In the genomic region with DNA sequence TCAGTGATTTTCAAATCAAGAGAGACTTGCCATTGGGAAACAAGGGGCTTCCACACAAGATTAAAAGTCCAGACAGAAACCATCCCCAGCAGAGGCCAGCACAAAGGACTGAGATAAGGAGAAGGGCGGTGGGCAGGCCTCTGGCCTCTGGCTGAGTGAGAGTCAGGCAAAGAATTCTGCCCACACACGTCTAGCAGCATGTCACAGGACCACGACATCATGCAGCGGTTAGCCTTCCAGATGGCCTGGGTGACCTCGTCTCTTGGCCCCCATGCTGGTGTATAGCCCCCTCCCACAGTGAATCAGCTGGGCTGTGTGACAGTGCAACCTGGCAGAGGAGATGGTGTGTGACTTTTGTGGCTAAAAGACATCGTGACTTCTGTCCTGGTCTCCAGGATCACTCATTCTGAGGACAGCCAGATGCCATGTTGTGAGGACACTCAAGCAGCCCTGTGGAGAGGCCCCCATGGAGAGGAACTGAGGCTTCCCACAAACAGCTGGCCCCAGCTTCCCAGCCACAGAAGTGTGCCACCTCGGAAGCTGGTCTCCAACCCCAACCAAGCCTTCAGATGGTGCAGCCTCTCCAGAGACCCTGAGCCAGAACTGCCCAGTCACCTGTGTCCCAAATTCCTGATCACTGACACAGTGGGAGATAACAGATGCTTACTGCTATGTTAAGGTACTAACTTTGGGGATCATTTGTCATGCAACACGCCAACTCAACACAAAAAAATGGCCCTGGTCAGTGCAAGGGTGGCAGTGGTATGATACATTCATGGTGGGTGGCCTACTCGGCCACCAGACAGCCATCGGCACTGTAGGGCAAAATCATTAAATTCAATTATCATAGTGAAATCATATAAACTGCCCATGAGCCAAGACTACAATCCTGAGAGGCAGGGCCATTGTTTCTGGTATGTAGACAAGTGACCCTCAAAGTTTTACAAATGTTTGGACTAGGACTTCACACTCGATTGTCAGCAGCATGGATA, we compare ENCODE assay signal across 3 cellular contexts.
A peak's percentile ranks its signal among the peaks of the same experiment; 100 is the strongest.
TF ChIP-seq lines count a peak whose summit lies in the region.

No MANE protein-coding gene starts in this region.

TF ChIP-seq in HEK293, 187 proteins besides CTCF, POLR2A, EP300 and RAD21 (continues in another document):
- TF ChIP-seq GLIS1 (tag by site-specific recombination; IDR thresholded peaks at IDR 0.05) (peak; percentile 59), ZNF433 (tag by site-specific recombination; IDR thresholded peaks at IDR 0.05; ENCODE audit: low read depth) (no peak), ZNF416 (tag by site-specific recombination; IDR thresholded peaks at IDR 0.05) (no peak), RBAK (tag by site-specific recombination; IDR thresholded peaks at IDR 0.05) (no peak), SCRT2 (tag by site-specific recombination; IDR thresholded peaks at IDR 0.05) (no peak), GLIS2 (tag by site-specific recombination; IDR thresholded peaks at IDR 0.05) (no peak), ZNF610 (tag by site-specific recombination; IDR thresholded peaks at IDR 0.05; ENCODE audit: borderline replicate concordance) (no peak), ZNF624 (tag by site-specific recombination; IDR thresholded peaks at IDR 0.05) (no peak), ZNF2 (tag by site-specific recombination; IDR thresholded peaks at IDR 0.05) (no peak), ZNF248 (tag by site-specific recombination; IDR thresholded peaks at IDR 0.05) (no peak), ZIC2 (tag by site-specific recombination; IDR thresholded peaks at IDR 0.05) (peak; percentile 76), ZNF747 (tag by site-specific recombination; IDR thresholded peaks at IDR 0.05) (no peak), ZNF830 (tag by site-specific recombination; IDR thresholded peaks at IDR 0.05; ENCODE audit: low read depth) (no peak), EGR2 (tag by site-specific recombination; IDR thresholded peaks at IDR 0.05; ENCODE audit: low read depth) (peak; percentile 42; the same call in 1 of the 2 replicates), ZNF660 (tag by site-specific recombination; IDR thresholded peaks at IDR 0.05) (no peak), ZFHX2 (tag by site-specific recombination; conservative IDR thresholded peaks at IDR 0.05) (peak; percentile 65)
- TF ChIP-seq, protein P1, sequence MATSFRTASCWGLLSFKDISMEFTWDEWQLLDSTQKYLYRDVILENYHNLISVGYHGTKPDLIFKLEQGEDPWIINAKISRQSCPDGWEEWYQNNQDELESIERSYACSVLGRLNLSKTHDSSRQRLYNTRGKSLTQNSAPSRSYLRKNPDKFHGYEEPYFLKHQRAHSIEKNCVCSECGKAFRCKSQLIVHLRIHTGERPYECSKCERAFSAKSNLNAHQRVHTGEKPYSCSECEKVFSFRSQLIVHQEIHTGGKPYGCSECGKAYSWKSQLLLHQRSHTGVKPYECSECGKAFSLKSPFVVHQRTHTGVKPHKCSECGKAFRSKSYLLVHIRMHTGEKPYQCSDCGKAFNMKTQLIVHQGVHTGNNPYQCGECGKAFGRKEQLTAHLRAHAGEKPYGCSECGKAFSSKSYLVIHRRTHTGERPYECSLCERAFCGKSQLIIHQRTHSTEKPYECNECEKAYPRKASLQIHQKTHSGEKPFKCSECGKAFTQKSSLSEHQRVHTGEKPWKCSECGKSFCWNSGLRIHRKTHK (tag by site-specific recombination; IDR thresholded peaks at IDR 0.05), result no peak
- TF ChIP-seq, protein P2, sequence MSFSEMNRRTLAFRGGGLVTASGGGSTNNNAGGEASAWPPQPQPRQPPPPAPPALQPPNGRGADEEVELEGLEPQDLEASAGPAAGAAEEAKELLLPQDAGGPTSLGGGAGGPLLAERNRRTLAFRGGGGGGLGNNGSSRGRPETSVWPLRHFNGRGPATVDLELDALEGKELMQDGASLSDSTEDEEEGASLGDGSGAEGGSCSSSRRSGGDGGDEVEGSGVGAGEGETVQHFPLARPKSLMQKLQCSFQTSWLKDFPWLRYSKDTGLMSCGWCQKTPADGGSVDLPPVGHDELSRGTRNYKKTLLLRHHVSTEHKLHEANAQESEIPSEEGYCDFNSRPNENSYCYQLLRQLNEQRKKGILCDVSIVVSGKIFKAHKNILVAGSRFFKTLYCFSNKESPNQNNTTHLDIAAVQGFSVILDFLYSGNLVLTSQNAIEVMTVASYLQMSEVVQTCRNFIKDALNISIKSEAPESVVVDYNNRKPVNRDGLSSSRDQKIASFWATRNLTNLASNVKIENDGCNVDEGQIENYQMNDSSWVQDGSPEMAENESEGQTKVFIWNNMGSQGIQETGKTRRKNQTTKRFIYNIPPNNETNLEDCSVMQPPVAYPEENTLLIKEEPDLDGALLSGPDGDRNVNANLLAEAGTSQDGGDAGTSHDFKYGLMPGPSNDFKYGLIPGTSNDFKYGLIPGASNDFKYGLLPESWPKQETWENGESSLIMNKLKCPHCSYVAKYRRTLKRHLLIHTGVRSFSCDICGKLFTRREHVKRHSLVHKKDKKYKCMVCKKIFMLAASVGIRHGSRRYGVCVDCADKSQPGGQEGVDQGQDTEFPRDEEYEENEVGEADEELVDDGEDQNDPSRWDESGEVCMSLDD (tag by site-specific recombination; IDR thresholded peaks at IDR 0.05), result no peak

TF ChIP-seq in WTC11, 78 proteins besides CTCF, POLR2A, EP300 and RAD21 (continues in another document):
- TF ChIP-seq ZNF317 (CRISPR knock-in tag; IDR thresholded peaks at IDR 0.05; ENCODE audit: borderline replicate concordance, low read depth) (no peak), KAT7 (CRISPR knock-in tag; IDR thresholded peaks at IDR 0.05; ENCODE audit: borderline replicate concordance) (no peak), TCF7 (CRISPR knock-in tag; IDR thresholded peaks at IDR 0.05; ENCODE audit: low read depth) (no peak), ZNF671 (CRISPR knock-in tag; IDR thresholded peaks at IDR 0.05) (no peak)
- TF ChIP-seq, protein P3, sequence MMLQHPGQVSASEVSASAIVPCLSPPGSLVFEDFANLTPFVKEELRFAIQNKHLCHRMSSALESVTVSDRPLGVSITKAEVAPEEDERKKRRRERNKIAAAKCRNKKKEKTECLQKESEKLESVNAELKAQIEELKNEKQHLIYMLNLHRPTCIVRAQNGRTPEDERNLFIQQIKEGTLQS (CRISPR knock-in tag; conservative IDR thresholded peaks at IDR 0.05), result no peak
- TF ChIP-seq, protein P4, sequence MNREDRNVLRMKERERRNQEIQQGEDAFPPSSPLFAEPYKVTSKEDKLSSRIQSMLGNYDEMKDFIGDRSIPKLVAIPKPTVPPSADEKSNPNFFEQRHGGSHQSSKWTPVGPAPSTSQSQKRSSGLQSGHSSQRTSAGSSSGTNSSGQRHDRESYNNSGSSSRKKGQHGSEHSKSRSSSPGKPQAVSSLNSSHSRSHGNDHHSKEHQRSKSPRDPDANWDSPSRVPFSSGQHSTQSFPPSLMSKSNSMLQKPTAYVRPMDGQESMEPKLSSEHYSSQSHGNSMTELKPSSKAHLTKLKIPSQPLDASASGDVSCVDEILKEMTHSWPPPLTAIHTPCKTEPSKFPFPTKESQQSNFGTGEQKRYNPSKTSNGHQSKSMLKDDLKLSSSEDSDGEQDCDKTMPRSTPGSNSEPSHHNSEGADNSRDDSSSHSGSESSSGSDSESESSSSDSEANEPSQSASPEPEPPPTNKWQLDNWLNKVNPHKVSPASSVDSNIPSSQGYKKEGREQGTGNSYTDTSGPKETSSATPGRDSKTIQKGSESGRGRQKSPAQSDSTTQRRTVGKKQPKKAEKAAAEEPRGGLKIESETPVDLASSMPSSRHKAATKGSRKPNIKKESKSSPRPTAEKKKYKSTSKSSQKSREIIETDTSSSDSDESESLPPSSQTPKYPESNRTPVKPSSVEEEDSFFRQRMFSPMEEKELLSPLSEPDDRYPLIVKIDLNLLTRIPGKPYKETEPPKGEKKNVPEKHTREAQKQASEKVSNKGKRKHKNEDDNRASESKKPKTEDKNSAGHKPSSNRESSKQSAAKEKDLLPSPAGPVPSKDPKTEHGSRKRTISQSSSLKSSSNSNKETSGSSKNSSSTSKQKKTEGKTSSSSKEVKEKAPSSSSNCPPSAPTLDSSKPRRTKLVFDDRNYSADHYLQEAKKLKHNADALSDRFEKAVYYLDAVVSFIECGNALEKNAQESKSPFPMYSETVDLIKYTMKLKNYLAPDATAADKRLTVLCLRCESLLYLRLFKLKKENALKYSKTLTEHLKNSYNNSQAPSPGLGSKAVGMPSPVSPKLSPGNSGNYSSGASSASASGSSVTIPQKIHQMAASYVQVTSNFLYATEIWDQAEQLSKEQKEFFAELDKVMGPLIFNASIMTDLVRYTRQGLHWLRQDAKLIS (CRISPR knock-in tag; IDR thresholded peaks at IDR 0.05; ENCODE audit: borderline replicate concordance), result no peak
- TF ChIP-seq, protein P5, sequence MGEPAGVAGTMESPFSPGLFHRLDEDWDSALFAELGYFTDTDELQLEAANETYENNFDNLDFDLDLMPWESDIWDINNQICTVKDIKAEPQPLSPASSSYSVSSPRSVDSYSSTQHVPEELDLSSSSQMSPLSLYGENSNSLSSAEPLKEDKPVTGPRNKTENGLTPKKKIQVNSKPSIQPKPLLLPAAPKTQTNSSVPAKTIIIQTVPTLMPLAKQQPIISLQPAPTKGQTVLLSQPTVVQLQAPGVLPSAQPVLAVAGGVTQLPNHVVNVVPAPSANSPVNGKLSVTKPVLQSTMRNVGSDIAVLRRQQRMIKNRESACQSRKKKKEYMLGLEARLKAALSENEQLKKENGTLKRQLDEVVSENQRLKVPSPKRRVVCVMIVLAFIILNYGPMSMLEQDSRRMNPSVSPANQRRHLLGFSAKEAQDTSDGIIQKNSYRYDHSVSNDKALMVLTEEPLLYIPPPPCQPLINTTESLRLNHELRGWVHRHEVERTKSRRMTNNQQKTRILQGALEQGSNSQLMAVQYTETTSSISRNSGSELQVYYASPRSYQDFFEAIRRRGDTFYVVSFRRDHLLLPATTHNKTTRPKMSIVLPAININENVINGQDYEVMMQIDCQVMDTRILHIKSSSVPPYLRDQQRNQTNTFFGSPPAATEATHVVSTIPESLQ (CRISPR knock-in tag; IDR thresholded peaks at IDR 0.05), result no peak
- TF ChIP-seq, protein P6, sequence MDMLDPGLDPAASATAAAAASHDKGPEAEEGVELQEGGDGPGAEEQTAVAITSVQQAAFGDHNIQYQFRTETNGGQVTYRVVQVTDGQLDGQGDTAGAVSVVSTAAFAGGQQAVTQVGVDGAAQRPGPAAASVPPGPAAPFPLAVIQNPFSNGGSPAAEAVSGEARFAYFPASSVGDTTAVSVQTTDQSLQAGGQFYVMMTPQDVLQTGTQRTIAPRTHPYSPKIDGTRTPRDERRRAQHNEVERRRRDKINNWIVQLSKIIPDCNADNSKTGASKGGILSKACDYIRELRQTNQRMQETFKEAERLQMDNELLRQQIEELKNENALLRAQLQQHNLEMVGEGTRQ (CRISPR knock-in tag; IDR thresholded peaks at IDR 0.05), result no peak

TF ChIP-seq in HepG2, 621 proteins besides CTCF, POLR2A, EP300 and RAD21 (continued from another document and continues in another):
- TF ChIP-seq ZNF10 (CRISPR knock-in tag; IDR thresholded peaks at IDR 0.05; ENCODE audit: borderline replicate concordance, low read depth), result no peak
- TF ChIP-seq ZNF747 (CRISPR knock-in tag; IDR thresholded peaks at IDR 0.05; ENCODE audit: borderline replicate concordance), result no peak
- TF ChIP-seq ZNF124 (CRISPR knock-in tag; IDR thresholded peaks at IDR 0.05), result no peak
- TF ChIP-seq SOX5 (CRISPR knock-in tag; IDR thresholded peaks at IDR 0.05; ENCODE audit: borderline replicate concordance), result no peak
- no peak for TF ChIP-seq ZNF274 (CRISPR knock-in tag; IDR thresholded peaks at IDR 0.05)
- TF ChIP-seq GZF1 (CRISPR knock-in tag; IDR thresholded peaks at IDR 0.05), result no peak
- no peak for TF ChIP-seq ZNF460 (CRISPR knock-in tag; IDR thresholded peaks at IDR 0.05; ENCODE audit: borderline replicate concordance)
- no peak for TF ChIP-seq DR1 (CRISPR knock-in tag; IDR thresholded peaks at IDR 0.05)
- TF ChIP-seq ZBTB1 (CRISPR knock-in tag; IDR thresholded peaks at IDR 0.05; ENCODE audit: borderline replicate concordance), result no peak
- no peak for TF ChIP-seq SPEN (CRISPR knock-in tag; IDR thresholded peaks at IDR 0.05; ENCODE audit: low read depth)
- no peak for TF ChIP-seq MEIS2 (CRISPR knock-in tag; IDR thresholded peaks at IDR 0.05)
- 0 out of 2 replicates have a peak, but pooled peaks have one; percentile 22 for TF ChIP-seq POLR2G (IDR thresholded peaks at IDR 0.05; ENCODE audit: low read depth, low read length)
- TF ChIP-seq ZNF547 (CRISPR knock-in tag; IDR thresholded peaks at IDR 0.05), result no peak
- no peak for TF ChIP-seq ZSCAN30 (CRISPR knock-in tag; IDR thresholded peaks at IDR 0.05)
- no peak for TF ChIP-seq ZNF335 (CRISPR knock-in tag; IDR thresholded peaks at IDR 0.05)
- TF ChIP-seq, protein P7, sequence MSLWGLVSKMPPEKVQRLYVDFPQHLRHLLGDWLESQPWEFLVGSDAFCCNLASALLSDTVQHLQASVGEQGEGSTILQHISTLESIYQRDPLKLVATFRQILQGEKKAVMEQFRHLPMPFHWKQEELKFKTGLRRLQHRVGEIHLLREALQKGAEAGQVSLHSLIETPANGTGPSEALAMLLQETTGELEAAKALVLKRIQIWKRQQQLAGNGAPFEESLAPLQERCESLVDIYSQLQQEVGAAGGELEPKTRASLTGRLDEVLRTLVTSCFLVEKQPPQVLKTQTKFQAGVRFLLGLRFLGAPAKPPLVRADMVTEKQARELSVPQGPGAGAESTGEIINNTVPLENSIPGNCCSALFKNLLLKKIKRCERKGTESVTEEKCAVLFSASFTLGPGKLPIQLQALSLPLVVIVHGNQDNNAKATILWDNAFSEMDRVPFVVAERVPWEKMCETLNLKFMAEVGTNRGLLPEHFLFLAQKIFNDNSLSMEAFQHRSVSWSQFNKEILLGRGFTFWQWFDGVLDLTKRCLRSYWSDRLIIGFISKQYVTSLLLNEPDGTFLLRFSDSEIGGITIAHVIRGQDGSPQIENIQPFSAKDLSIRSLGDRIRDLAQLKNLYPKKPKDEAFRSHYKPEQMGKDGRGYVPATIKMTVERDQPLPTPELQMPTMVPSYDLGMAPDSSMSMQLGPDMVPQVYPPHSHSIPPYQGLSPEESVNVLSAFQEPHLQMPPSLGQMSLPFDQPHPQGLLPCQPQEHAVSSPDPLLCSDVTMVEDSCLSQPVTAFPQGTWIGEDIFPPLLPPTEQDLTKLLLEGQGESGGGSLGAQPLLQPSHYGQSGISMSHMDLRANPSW (CRISPR knock-in tag; IDR thresholded peaks at IDR 0.05; ENCODE audit: borderline replicate concordance), result no peak
- no peak for TF ChIP-seq ATF7-NPFF (CRISPR knock-in tag; IDR thresholded peaks at IDR 0.05; ENCODE audit: low read depth)
- no peak for TF ChIP-seq ZNF777 (CRISPR knock-in tag; IDR thresholded peaks at IDR 0.05)
